In the genomic region with DNA sequence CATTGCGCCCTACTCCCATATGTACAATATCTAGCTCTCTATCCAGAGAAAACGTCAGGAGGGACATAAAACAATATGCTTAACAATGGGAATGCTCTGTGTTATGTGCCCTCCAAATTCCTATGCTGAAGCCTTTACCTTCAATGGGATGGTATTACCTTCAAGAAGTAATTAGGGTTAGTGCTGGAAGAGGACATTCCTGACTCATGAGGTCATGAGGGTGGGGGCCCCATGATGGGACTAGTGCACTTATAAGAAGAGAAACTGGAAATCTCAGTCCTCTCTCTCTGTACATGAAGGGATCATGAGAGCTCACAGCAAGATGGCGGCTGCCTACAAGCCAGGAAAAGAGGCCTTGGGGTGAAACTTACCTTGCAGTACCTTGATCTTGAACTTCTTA, we compare ENCODE assay signal across 1 cellular context.
TF ChIP-seq lines count a peak whose summit lies in the region.

No MANE protein-coding gene starts in this region.

TF ChIP-seq in GM23338, 12 proteins besides CTCF, POLR2A, EP300 and RAD21 (continued from another document):
- TF ChIP-seq, protein P1, sequence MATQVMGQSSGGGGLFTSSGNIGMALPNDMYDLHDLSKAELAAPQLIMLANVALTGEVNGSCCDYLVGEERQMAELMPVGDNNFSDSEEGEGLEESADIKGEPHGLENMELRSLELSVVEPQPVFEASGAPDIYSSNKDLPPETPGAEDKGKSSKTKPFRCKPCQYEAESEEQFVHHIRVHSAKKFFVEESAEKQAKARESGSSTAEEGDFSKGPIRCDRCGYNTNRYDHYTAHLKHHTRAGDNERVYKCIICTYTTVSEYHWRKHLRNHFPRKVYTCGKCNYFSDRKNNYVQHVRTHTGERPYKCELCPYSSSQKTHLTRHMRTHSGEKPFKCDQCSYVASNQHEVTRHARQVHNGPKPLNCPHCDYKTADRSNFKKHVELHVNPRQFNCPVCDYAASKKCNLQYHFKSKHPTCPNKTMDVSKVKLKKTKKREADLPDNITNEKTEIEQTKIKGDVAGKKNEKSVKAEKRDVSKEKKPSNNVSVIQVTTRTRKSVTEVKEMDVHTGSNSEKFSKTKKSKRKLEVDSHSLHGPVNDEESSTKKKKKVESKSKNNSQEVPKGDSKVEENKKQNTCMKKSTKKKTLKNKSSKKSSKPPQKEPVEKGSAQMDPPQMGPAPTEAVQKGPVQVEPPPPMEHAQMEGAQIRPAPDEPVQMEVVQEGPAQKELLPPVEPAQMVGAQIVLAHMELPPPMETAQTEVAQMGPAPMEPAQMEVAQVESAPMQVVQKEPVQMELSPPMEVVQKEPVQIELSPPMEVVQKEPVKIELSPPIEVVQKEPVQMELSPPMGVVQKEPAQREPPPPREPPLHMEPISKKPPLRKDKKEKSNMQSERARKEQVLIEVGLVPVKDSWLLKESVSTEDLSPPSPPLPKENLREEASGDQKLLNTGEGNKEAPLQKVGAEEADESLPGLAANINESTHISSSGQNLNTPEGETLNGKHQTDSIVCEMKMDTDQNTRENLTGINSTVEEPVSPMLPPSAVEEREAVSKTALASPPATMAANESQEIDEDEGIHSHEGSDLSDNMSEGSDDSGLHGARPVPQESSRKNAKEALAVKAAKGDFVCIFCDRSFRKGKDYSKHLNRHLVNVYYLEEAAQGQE (IDR thresholded peaks at IDR 0.05; ENCODE audit: unreplicated experiment): no peak
TF ChIP-seq in GM23338: peak in this region for 0.
